28 cellular contexts compared by ENCODE assay signal in genomic region chr12:75196865-75197264, GRCh38. TPM values are rescaled to one million over a fixed set of nuclear protein-coding genes. Genes with fewer than 3 reads are reported as not detected.
DNase-seq lines count a peak whose midpoint lies in the region; ATAC-seq lines count a peak whose summit lies in the region.
"Had no signal": no experiment of that assay in that cellular context is flagged by ENCODE, and none has a peak within 500 bp of the region (broad histone marks: within the 10 kb centered on the region; RNA-seq: fewer than 3 reads in every experiment).

No MANE protein-coding gene starts in this region.

- peak; percentile 18 for DNase-seq in Daoy (ENCODE audit: low read depth)
- peak; percentile 38 for DNase-seq in LoVo (ENCODE audit: low spot score)
- peak; percentile 52 for DNase-seq in amniotic epithelial cell (ENCODE audit: low read depth)
- DNase-seq in kidney glomerular epithelial cell (lab: John Stamatoyannopoulos, UW) = peak; percentile 29
- DNase-seq in DMS 273 (lab: John Stamatoyannopoulos, UW; ENCODE audit: unreplicated experiment) = no peak
- no peak for DNase-seq in NCI-H128 (lab: John Stamatoyannopoulos, UW; ENCODE audit: unreplicated experiment)
- DNase-seq: activated CD4-positive, alpha-beta T cell treated with anti-CD3 and anti-CD28 coated beads, Interleukin-2, amount 50 U/mL, for 1 hour; activated CD4-positive, CD25-positive, alpha-beta regulatory T cell; activated naive CD4-positive, alpha-beta T cell; activated T-cell treated with anti-CD3 and anti-CD28 coated beads, Interleukin-2, amount 50 U/mL, for 4 hours; adrenal gland; CD8-positive, alpha-beta memory T cell; DMS153; kidney; mucosa of descending colon; NCI-H1092; NCI-H1694 treated with DMSO at 0.1 percent for 48 hours; NCI-H82; occipital lobe; RPMI8226; stimulated activated CD4-positive, alpha-beta T cell treated with anti-CD3 and anti-CD28 coated beads, Interleukin-4, amount 100 ng/mL, for 24 hours; T-cell had no signal

- ATAC-seq in GM18868 (IDR thresholded peaks at IDR 0.05; ENCODE audit: unreplicated experiment) = no peak
- ATAC-seq in GM19328 (IDR thresholded peaks at IDR 0.05; ENCODE audit: unreplicated experiment) = no peak
- ATAC-seq: activated T-cell treated with anti-CD3 and anti-CD28 coated beads, Interleukin-2, amount 50 U/mL, for 4 hours; mucosa of descending colon; natural killer cell treated with Interleukin-12 subunit alpha and Interleukin-12 subunit beta and Interleukin-15 and Interleukin-18, amount 100 ng/mL, for 72 hours; sciatic nerve; T-cell had no signal

RNA-seq across cellular contexts. Expression of gene KCNC2, which starts 12.8 kb away (rescaled TPM):
- total RNA-seq in Daoy (2014; rRNA removed; shearing (Covaris generic)) = not detected in 2 replicates
- total RNA-seq: activated T-cell treated with anti-CD3 and anti-CD28 coated beads, Interleukin-2, amount 50 U/mL, for 4 hours; adrenal gland; CD8-positive, alpha-beta memory T cell; kidney; lung microvascular endothelial cell; natural killer cell treated with Interleukin-12 subunit alpha and Interleukin-12 subunit beta and Interleukin-15 and Interleukin-18, amount 100 ng/mL, for 72 hours; NCI-H460; sciatic nerve; T-cell had no signal

Comparison
In these comparisons a context has a peak if more than half of its experiments do, and no peak if none do; other contexts are left out.
1. DNase-seq: peak in Daoy (single experiment), LoVo (single experiment), amniotic epithelial cell (single experiment) and kidney glomerular epithelial cell (single experiment); none in DMS 273 (single experiment) and NCI-H128 (single experiment).